ENCODE assay signal across 8 cellular contexts in the genomic region with DNA sequence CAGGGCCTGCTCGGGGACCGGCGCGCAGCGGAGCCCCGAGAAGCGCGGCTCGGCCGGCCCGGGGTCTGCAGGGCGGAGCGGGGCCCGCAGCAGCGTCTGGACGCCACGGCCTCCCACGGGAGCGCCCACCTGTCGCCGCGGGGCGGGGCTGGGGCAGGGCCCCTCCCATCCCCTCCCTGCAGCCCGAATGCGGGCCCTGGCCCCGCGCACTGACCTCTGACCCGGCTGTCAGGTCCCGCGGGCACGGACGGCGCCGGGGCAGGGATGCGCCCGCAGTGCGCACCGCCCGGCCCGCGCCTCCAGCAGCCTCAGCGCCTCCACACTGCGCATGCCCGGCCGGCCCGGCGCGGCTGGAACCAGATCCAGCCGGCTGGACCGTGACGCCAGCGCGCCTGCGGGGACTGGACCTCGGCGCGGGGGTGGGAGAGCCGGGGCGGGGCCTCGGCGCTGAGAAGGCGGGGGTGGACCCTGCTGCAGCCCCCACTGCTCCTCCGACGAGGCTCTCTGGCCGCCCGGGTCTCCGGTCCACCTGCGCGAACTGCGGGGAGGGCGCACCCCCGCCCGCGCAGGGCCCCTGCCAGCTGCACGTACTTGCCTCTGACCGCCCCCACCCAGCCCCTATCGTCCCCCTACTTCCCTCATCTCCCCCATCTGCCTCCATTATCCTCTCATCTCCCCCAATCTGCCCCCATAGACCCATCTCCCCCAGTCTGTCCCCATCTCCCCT. TPM values are rescaled to one million over a fixed set of nuclear protein-coding genes. Genes with fewer than 3 reads are reported as not detected.
DNase-seq lines count a peak whose midpoint lies in the region; ATAC-seq and TF ChIP-seq lines count a peak whose summit lies in the region.

No MANE protein-coding gene starts in this region.

- in situ Hi-C loops in Panc1 (cut with HindIII; ENCODE audit: low pct_unique_long_range_greater_than_20kb, low sequenced_read_pairs), result no loop called here

- POLR2A ChIA-PET in Panc1 (lab: Charles Lee), result no interaction called here

- peaks cover 4% of the 10 kb centered on the region; the same call in 1 of the 2 replicates for H3K36me3 ChIP-seq in Panc1 (ENCODE audit: control insufficient read depth, insufficient read depth, low read length)

- H3K27ac Mint-ChIP-seq in Calu3 (ENCODE audit: unreplicated experiment) (peak overlapping the region; percentile 82), nephron progenitor cell (no peak overlapping the region)

- ATAC-seq in GM21360 (IDR thresholded peaks at IDR 0.05; ENCODE audit: unreplicated experiment) (peak; percentile 50), Panc1 (peak; percentile 90)

- peak overlapping the region; percentile 90 for H3K27ac ChIP-seq in Panc1 (ENCODE audit: low read length)

- H3K4me1 Mint-ChIP-seq in Calu3 (ENCODE audit: low read depth, unreplicated experiment) (peaks cover 15% of the 10 kb centered on the region), nephron progenitor cell (peaks cover 70% of the 10 kb centered on the region)

- BruUV-seq in Calu3 (replicated peaks; lab: Mats Ljungman, UMichigan) (no TSS peak), Panc1 (replicated peaks; lab: Mats Ljungman, UMichigan) (no TSS peak)

- intact Hi-C loops in Calu3 (cut with micrococcal nuclease; ENCODE audit: unreplicated experiment) (no loop called here), Panc1 (cut with micrococcal nuclease; ENCODE audit: unreplicated experiment) (no loop called here)

- H3K4me3 Mint-ChIP-seq in Calu3 (ENCODE audit: low read depth, unreplicated experiment), result peak overlapping the region; percentile 95
- peak overlapping the region; percentile 76 for H3K4me3 Mint-ChIP-seq in nephron progenitor cell

- H3K27me3 ChIP-seq in Panc1 (ENCODE audit: control insufficient read depth, insufficient read depth, low read length), result no peaks in the 10 kb centered on the region

- peak overlapping the region; percentile 74 to 76 for H3K4me3 ChIP-seq in Panc1 (ENCODE audit: low read depth in 2 of 2, low read length in 2 of 2)

- H3K9me3 ChIP-seq in Panc1 (ENCODE audit: control insufficient read depth, insufficient read depth, low read depth, low read length), result no peaks in the 10 kb centered on the region

- CTCF ChIA-PET in Calu3 (lab: Charles Lee), result interaction anchor here (0.6 to 2.4 kb wide), 3 partner anchors 16 to 149 kb away, joined by 3 to 7 read pairs (median 6); a partner anchor contains a TSS
- CTCF ChIA-PET in Panc1 (lab: Charles Lee), result no interaction called here

- H3K36me3 Mint-ChIP-seq in Calu3 (ENCODE audit: insufficient read depth, unreplicated experiment) (peaks cover 71% of the 10 kb centered on the region), nephron progenitor cell (ENCODE audit: low read depth) (peaks cover 10% of the 10 kb centered on the region)

- DNase-seq in Calu3 (peak; percentile 98), HT1080 (ENCODE audit: low read depth) (peak; percentile 80), Panc1 (ENCODE audit: low read depth, low spot score) (no peak), fibroblast of the conjunctiva (ENCODE audit: low read depth) (peak; percentile 74), nephron progenitor cell (peak; percentile 95)
- peak; percentile 74 for DNase-seq in activated effector memory CD4-positive, alpha-beta T cell treated with Interleukin-2 at 50 U/mL for 16 hours
- DNase-seq in stimulated activated naive CD4-positive, alpha-beta T cell treated with Interleukin-2 at 50 U/mL for 16 hours (lab: John Stamatoyannopoulos, UW), result peak; percentile 79

- no peaks in the 10 kb centered on the region for H3K27me3 Mint-ChIP-seq in Calu3 (ENCODE audit: unreplicated experiment)
- H3K27me3 Mint-ChIP-seq in nephron progenitor cell (ENCODE audit: low read depth, poor library complexity), result peaks cover 11% of the 10 kb centered on the region

- H3K9me3 Mint-ChIP-seq in Calu3 (ENCODE audit: low read depth, unreplicated experiment) (no peaks in the 10 kb centered on the region), nephron progenitor cell (no peaks in the 10 kb centered on the region)

- H3K4me1 ChIP-seq in Panc1 (ENCODE audit: control insufficient read depth, insufficient read depth, low read length), result peaks cover 30% of the 10 kb centered on the region

- TF ChIP-seq CTCF in Calu3 (IDR thresholded peaks at IDR 0.05; ENCODE audit: unreplicated experiment), result no peak
- TF ChIP-seq CTCF in Panc1 (IDR thresholded peaks at IDR 0.05), result no peak
- TF ChIP-seq CTCF in nephron progenitor cell (IDR thresholded peaks at IDR 0.05), result no peak

RNA-seq across cellular contexts. Expression of a gene that starts 16.1 kb away (rescaled TPM):
- total RNA-seq in Calu3 (2022), result 0.66 and 1.8 TPM in 2 replicates
- total RNA-seq in HT1080 (2014; rRNA removed; shearing (Covaris generic)), result 1.1 and 1.9 TPM in 2 replicates
- polyA plus RNA-seq in HT1080 (2015; cell fraction: cytosol; rRNA removed), result 2.3 and 4.0 TPM in 2 replicates
- polyA plus RNA-seq in HT1080 (2015; cell fraction: nucleus; rRNA removed), result 1.9 and 3.7 TPM in 2 replicates
- total RNA-seq in Panc1 (2021; ENCODE audit: unreplicated experiment), result 2.9 TPM
- 3.6 TPM for polyA plus RNA-seq in Panc1 (2012; ENCODE audit: insufficient read length)

RNA-seq across cellular contexts. Expression of a gene that starts 45.2 kb away (rescaled TPM):
- 0.71 and 1.3 TPM in 2 replicates for total RNA-seq in Calu3 (2022)
- not detected in 2 replicates for total RNA-seq in HT1080 (2014; rRNA removed; shearing (Covaris generic))
- 0.59 TPM in 1 of 2 replicates, not detected in the other for polyA plus RNA-seq in HT1080 (2015; cell fraction: cytosol; rRNA removed)
- polyA plus RNA-seq in HT1080 (2015; cell fraction: nucleus; rRNA removed), result not detected in 2 replicates
- 0.74 TPM for total RNA-seq in Panc1 (2021; ENCODE audit: unreplicated experiment)
- 0.63 TPM for polyA plus RNA-seq in Panc1 (2012; ENCODE audit: insufficient read length)

RNA-seq across cellular contexts. Expression of a gene that starts 52.9 kb away (rescaled TPM):
- total RNA-seq in Calu3 (2022), result 37.4 and 39.1 TPM in 2 replicates
- 7.0 and 9.6 TPM in 2 replicates for total RNA-seq in HT1080 (2014; rRNA removed; shearing (Covaris generic))
- 6.2 and 6.7 TPM in 2 replicates for polyA plus RNA-seq in HT1080 (2015; cell fraction: cytosol; rRNA removed)
- polyA plus RNA-seq in HT1080 (2015; cell fraction: nucleus; rRNA removed), result 10.2 and 11.0 TPM in 2 replicates
- total RNA-seq in Panc1 (2021; ENCODE audit: unreplicated experiment), result 14.4 TPM
- polyA plus RNA-seq in Panc1 (2012; ENCODE audit: insufficient read length), result 7.7 TPM

RNA-seq across cellular contexts. Expression of a gene that starts 59.7 kb away (rescaled TPM):
- total RNA-seq in Calu3 (2022) (0.26 and 1.1 TPM in 2 replicates), Panc1 (2021; ENCODE audit: unreplicated experiment) (2.9 TPM)
- total RNA-seq in HT1080 (2014; rRNA removed; shearing (Covaris generic)), result 0.84 and 1.8 TPM in 2 replicates
- polyA plus RNA-seq in HT1080 (2015; cell fraction: cytosol; rRNA removed), result 0.80 and 1.3 TPM in 2 replicates
- 0.61 and 1.3 TPM in 2 replicates for polyA plus RNA-seq in HT1080 (2015; cell fraction: nucleus; rRNA removed)
- polyA plus RNA-seq in Panc1 (2012; ENCODE audit: insufficient read length), result 3.9 TPM
